In genomic region chr6:106538145-106538544, GRCh38 we compare ENCODE assay signal across 20 cellular contexts.
DNase-seq lines count a peak whose midpoint lies in the region; ATAC-seq and TF ChIP-seq lines count a peak whose summit lies in the region.
"Had no signal": no experiment of that assay in that cellular context is flagged by ENCODE, and none has a peak within 500 bp of the region (broad histone marks: within the 10 kb centered on the region; RNA-seq: fewer than 3 reads in every experiment).

No MANE protein-coding gene starts in this region.

- peak overlapping the region; percentile 36 for H3K27ac ChIP-seq in foreskin keratinocyte

- H3K4me3 ChIP-seq in NB4 (ENCODE audit: low read depth, low read length): no peak overlapping the region

- H3K36me3 Mint-ChIP-seq in activated naive CD4-positive, alpha-beta T cell treated with anti-CD3 and anti-CD28 coated beads, Interleukin-2, amount 50 U/mL, for 24 hours: peaks cover 20% of the 10 kb centered on the region
- H3K36me3 Mint-ChIP-seq in stimulated activated naive B cell treated with anti-CD40 and anti-IgM and Interleukin-4, amounts not matched to agents 10 μg/mL and 1 μg/mL and 100 μg/mL, for 72 hours: peaks cover 5 to 6% of the 10 kb centered on the region in 2 donors
- H3K36me3 Mint-ChIP-seq: mesothelial cell of epicardium had no signal

- H3K4me1 Mint-ChIP-seq in activated naive CD4-positive, alpha-beta T cell treated with anti-CD3 and anti-CD28 coated beads, Interleukin-2, amount 50 U/mL, for 24 hours: peaks cover 63% of the 10 kb centered on the region
- peaks cover 43 to 59% of the 10 kb centered on the region in 2 donors for H3K4me1 Mint-ChIP-seq in stimulated activated naive B cell treated with anti-CD40 and anti-IgM and Interleukin-4, amounts not matched to agents 10 μg/mL and 1 μg/mL and 100 μg/mL, for 72 hours

- H3K27me3 ChIP-seq in foreskin keratinocyte: no peaks in the 10 kb centered on the region

- DNase-seq in activated naive CD4-positive, alpha-beta T cell (lab: John Stamatoyannopoulos, UW): no peak
- DNase-seq in NB4 (ENCODE audit: low read depth): peak; percentile 30
- no peak for DNase-seq in foreskin keratinocyte
- DNase-seq in stimulated activated naive B cell treated with anti-CD40 and anti-IgM and Interleukin-4, amounts not matched to agents 10 μg/mL and 1 μg/mL and 100 μg/mL, for 72 hours: no peak
- no peak for DNase-seq in GF-D8 (lab: John Stamatoyannopoulos, UW)
- no peak for DNase-seq in NCI-H2107 treated with DMSO at 0.1 percent for 48 hours (lab: John Stamatoyannopoulos, UW; ENCODE audit: unreplicated experiment)
- no peak for DNase-seq in NCI-H2029 treated with DMSO at 0.1 percent for 48 hours (lab: John Stamatoyannopoulos, UW)
- DNase-seq: activated CD8-positive, alpha-beta memory T cell treated with anti-CD3 and anti-CD28 coated beads for 24 hours; activated effector memory CD4-positive, alpha-beta T cell treated with anti-CD3 and anti-CD28 coated beads, Interleukin-2, amount 50 U/mL, for 16 hours; aorta; endodermal cell; hypothalamus; kidney glomerular epithelial cell; MM.1S; NCI-H2081 treated with DMSO at 0.1 percent for 48 hours; occipital lobe had no signal

- no peak for ATAC-seq in foreskin keratinocyte
- ATAC-seq in stimulated activated naive B cell treated with anti-CD40 and anti-IgM and Interleukin-4, amounts not matched to agents 10 μg/mL and 1 μg/mL and 100 μg/mL, for 72 hours (replicated peaks): no peak
- ATAC-seq: Panc1, right cardiac atrium had no signal

- H3K4me3 Mint-ChIP-seq in activated naive CD4-positive, alpha-beta T cell treated with anti-CD3 and anti-CD28 coated beads, Interleukin-2, amount 50 U/mL, for 24 hours: no peak overlapping the region
- no peak overlapping the region for H3K4me3 Mint-ChIP-seq in stimulated activated naive B cell treated with anti-CD40 and anti-IgM and Interleukin-4, amounts not matched to agents 10 μg/mL and 1 μg/mL and 100 μg/mL, for 72 hours
- H3K4me3 Mint-ChIP-seq: endodermal cell, mesothelial cell of epicardium had no signal

- TF ChIP-seq CTCF in NB4 (IDR thresholded peaks at IDR 0.05; ENCODE audit: low read depth, low read length) (no peak), foreskin keratinocyte (conservative IDR thresholded peaks at IDR 0.05) (no peak)

- no peak for TF ChIP-seq POLR2A in NB4 (IDR thresholded peaks at IDR 0.05; ENCODE audit: extremely low read depth, insufficient read length)

- no peaks in the 10 kb centered on the region for H3K9me3 Mint-ChIP-seq in activated naive CD4-positive, alpha-beta T cell treated with anti-CD3 and anti-CD28 coated beads, Interleukin-2, amount 50 U/mL, for 24 hours
- H3K9me3 Mint-ChIP-seq in stimulated activated naive B cell treated with anti-CD40 and anti-IgM and Interleukin-4, amounts not matched to agents 10 μg/mL and 1 μg/mL and 100 μg/mL, for 72 hours: no peaks in the 10 kb centered on the region
- H3K9me3 Mint-ChIP-seq: endodermal cell, mesothelial cell of epicardium had no signal

- no peaks in the 10 kb centered on the region for H3K27me3 Mint-ChIP-seq in activated naive CD4-positive, alpha-beta T cell treated with anti-CD3 and anti-CD28 coated beads, Interleukin-2, amount 50 U/mL, for 24 hours
- no peaks in the 10 kb centered on the region for H3K27me3 Mint-ChIP-seq in stimulated activated naive B cell treated with anti-CD40 and anti-IgM and Interleukin-4, amounts not matched to agents 10 μg/mL and 1 μg/mL and 100 μg/mL, for 72 hours

- peaks cover 40% of the 10 kb centered on the region for H3K4me1 ChIP-seq in foreskin keratinocyte

- H3K27ac Mint-ChIP-seq in activated naive CD4-positive, alpha-beta T cell treated with anti-CD3 and anti-CD28 coated beads, Interleukin-2, amount 50 U/mL, for 24 hours: peak overlapping the region; percentile 57
- peak overlapping the region; percentile 51 for H3K27ac Mint-ChIP-seq in stimulated activated naive B cell treated with anti-CD40 and anti-IgM and Interleukin-4, amounts not matched to agents 10 μg/mL and 1 μg/mL and 100 μg/mL, for 72 hours
- H3K27ac Mint-ChIP-seq: endodermal cell, mesothelial cell of epicardium had no signal
